31 cellular contexts compared by ENCODE assay signal in genomic region chr5:173946353-173946752, GRCh38. TPM values are rescaled to one million over a fixed set of nuclear protein-coding genes. Genes with fewer than 3 reads are reported as not detected.
"Had no signal": no experiment of that assay in that cellular context is flagged by ENCODE, and none has a peak within 500 bp of the region (broad histone marks: within the 10 kb centered on the region; RNA-seq: fewer than 3 reads in every experiment).

No MANE protein-coding gene starts in this region.

- DNase-seq: dorsolateral prefrontal cortex; effector CD4-positive, alpha-beta T cell; foreskin fibroblast; heart left ventricle; hippocampal formation; immature natural killer cell; islet precursor cell; kidney glomerular epithelial cell; natural killer cell; pancreas; right lobe of liver; stimulated activated CD4-positive, alpha-beta T cell treated with anti-CD3 and anti-CD28 coated beads, Interleukin-12 subunit alpha, Interleukin-12 subunit beta, amount 100 ng/mL, for 4 hours; stimulated activated CD4-positive, alpha-beta T cell treated with anti-CD3 and anti-CD28 coated beads, Interleukin-1b, Interleukin-23, amount 100 ng/mL, for 48 hours; stimulated activated CD4-positive, alpha-beta T cell treated with anti-CD3 and anti-CD28 coated beads, Interleukin-4, amount 100 ng/mL, for 1 hour; stimulated activated CD8-positive, alpha-beta memory T cell treated with anti-CD3 and anti-CD28 coated beads, Interleukin-4, amount 100 ng/mL, for 48 hours; stimulated activated naive CD4-positive, alpha-beta T cell; stimulated activated naive CD8-positive, alpha-beta T cell treated with anti-CD3 and anti-CD28 coated beads, Interleukin-15, amount 100 ng/mL, for 72 hours; transverse colon; upper lobe of right lung; uterus had no signal

- ATAC-seq: esophagus mucosa; gastroesophageal sphincter; heart left ventricle; natural killer cell; stimulated activated naive CD8-positive, alpha-beta T cell treated with anti-CD3 and anti-CD28 coated beads, Interleukin-15, amount 100 ng/mL, for 72 hours; upper lobe of right lung had no signal

- H3K9me3 ChIP-seq: gastroesophageal sphincter, heart left ventricle, neutrophil, pancreas, right lobe of liver, suprapubic skin, transverse colon, upper lobe of right lung, uterus had no signal

- H3K27me3 Mint-ChIP-seq: memory B cell; stimulated activated naive CD8-positive, alpha-beta T cell treated with anti-CD3 and anti-CD28 coated beads, Interleukin-15, amount 100 ng/mL, for 72 hours had no signal

- H3K36me3 Mint-ChIP-seq: natural killer cell had no signal

- H3K4me2 ChIP-seq: smooth muscle cell had no signal

- H3K9me3 Mint-ChIP-seq: immature natural killer cell; memory B cell; natural killer cell; neural crest cell; stimulated activated naive CD8-positive, alpha-beta T cell treated with anti-CD3 and anti-CD28 coated beads, Interleukin-15, amount 100 ng/mL, for 72 hours had no signal

- H3K27me3 ChIP-seq: dorsolateral prefrontal cortex, gastroesophageal sphincter, heart left ventricle, neutrophil, pancreas, right lobe of liver, suprapubic skin, transverse colon, upper lobe of right lung, uterus had no signal

- H3K27ac ChIP-seq: epithelial cell of prostate, gastroesophageal sphincter, neutrophil, pancreas, suprapubic skin, transverse colon, upper lobe of right lung, uterus had no signal

- H3K4me3 Mint-ChIP-seq: immature natural killer cell; memory B cell; natural killer cell; neural crest cell; stimulated activated naive CD8-positive, alpha-beta T cell treated with anti-CD3 and anti-CD28 coated beads, Interleukin-15, amount 100 ng/mL, for 72 hours had no signal

- H3K36me3 ChIP-seq: uterus had no signal

- H3K4me1 ChIP-seq: uterus had no signal

- H3K4me1 Mint-ChIP-seq: stimulated activated naive CD8-positive, alpha-beta T cell treated with anti-CD3 and anti-CD28 coated beads, Interleukin-15, amount 100 ng/mL, for 72 hours had no signal

- H3K27ac Mint-ChIP-seq: immature natural killer cell; natural killer cell; stimulated activated naive CD8-positive, alpha-beta T cell treated with anti-CD3 and anti-CD28 coated beads, Interleukin-15, amount 100 ng/mL, for 72 hours had no signal

- H3K4me3 ChIP-seq: dorsolateral prefrontal cortex, gastroesophageal sphincter, heart left ventricle, lung, pancreas, right lobe of liver, smooth muscle cell, suprapubic skin, transverse colon, upper lobe of right lung, uterus had no signal

RNA-seq across cellular contexts. Expression of gene C5orf47, which starts 42.6 kb away (rescaled TPM):
- total RNA-seq: esophagus mucosa, gastroesophageal sphincter, mononuclear cell, natural killer cell, neural crest cell, right lobe of liver, smooth muscle cell, suprapubic skin, transverse colon, upper lobe of right lung had no signal
- polyA plus RNA-seq: immature natural killer cell, liver, smooth muscle cell had no signal
